Comparison of ENCODE assay signal across 7 cellular contexts in the genomic region with DNA sequence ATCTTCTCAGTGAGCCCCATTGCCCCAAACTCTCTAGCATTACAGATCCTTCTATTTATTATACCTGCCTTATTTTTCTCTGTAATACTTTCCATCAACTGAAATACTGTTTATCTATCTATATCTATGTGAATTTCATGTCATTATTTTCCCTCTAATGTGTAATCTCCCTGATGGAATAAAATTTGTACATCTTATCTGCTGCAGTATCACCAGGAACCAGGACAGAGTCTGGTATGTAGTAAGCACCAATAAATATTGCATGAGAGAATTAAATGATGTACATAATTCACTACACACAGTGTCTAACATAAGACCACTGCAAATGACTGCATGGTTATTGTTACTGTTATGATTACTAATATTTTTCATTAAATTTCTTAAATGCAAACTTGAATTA.
"Had no signal": no experiment of that assay in that cellular context is flagged by ENCODE, and none has a peak within 500 bp of the region (broad histone marks: within the 10 kb centered on the region; RNA-seq: fewer than 3 reads in every experiment).

No MANE protein-coding gene starts in this region.

- H3K4me1 ChIP-seq: HAP-1 had no signal

- H3K4me3 ChIP-seq: GM23248, GM23338, HAP-1 had no signal

- H3K9me3 ChIP-seq: HAP-1 had no signal

- ATAC-seq: GM23338, HCT116 had no signal

- H3K9ac ChIP-seq: GM23248 had no signal

- DNase-seq: GM23248, GOT3, H7, H9 had no signal

- H3K4me2 ChIP-seq: GM23338 had no signal

- H3K36me3 ChIP-seq: HAP-1 had no signal

- H2AFZ ChIP-seq: GM23248, GM23338 had no signal

- H3K27ac ChIP-seq: GM23248 had no signal
